8 cellular contexts compared by ENCODE assay signal in genomic region chrX:24024819-24025740, GRCh38. TPM values are rescaled to one million over a fixed set of nuclear protein-coding genes. Genes with fewer than 3 reads are reported as not detected.
DNase-seq lines count a peak whose midpoint lies in the region; ATAC-seq and TF ChIP-seq lines count a peak whose summit lies in the region.

No MANE protein-coding gene starts in this region.

- DNase-seq in AG04450 (ENCODE audit: low read depth, low spot score) (peak; percentile 84), NCI-H2171 treated with DMSO at 0.1 percent for 48 hours (lab: John Stamatoyannopoulos, UW) (peak; percentile 78), WERI-Rb-1 (peak; percentile 88), breast epithelium (ENCODE audit: low spot score in 2 of 2) (peak; percentile 74 to 81), inferior parietal cortex (ENCODE audit: extremely low spot score) (peak; percentile 81), smooth muscle cell of the brain vasculature (ENCODE audit: low read depth, low spot score) (peak; percentile 59)

- POLR2A ChIA-PET in AG04450 (lab: Yijun Ruan, JAX), result interaction anchor here (0.5 to 2.3 kb wide), 7 partner anchors 29 to 283 kb away, joined by 3 to 21 read pairs (median 4); partner anchors contain the start of gene EIF2S3

- TF ChIP-seq CTCF in AG04450 (IDR thresholded peaks at IDR 0.05; ENCODE audit: low read depth, low read length) (no peak), WERI-Rb-1 (IDR thresholded peaks at IDR 0.05; ENCODE audit: low read depth, low read length) (no peak), breast epithelium (IDR thresholded peaks at IDR 0.05) (no peak)

- intact Hi-C loops in breast epithelium (cut with DNase I; ENCODE audit: low total_unique reads), result loop anchor here (5.0 kb wide), 1 partner anchor 118 kb away; the partner anchor contains the start of genes APOO and CXorf58

- H3K27ac ChIP-seq in AG04450 (ENCODE audit: low read depth, low read length) (no peak overlapping the region), WERI-Rb-1 (peak overlapping the region; percentile 98), breast epithelium (peak overlapping the region; percentile 95 to 99)

- H3K9me3 ChIP-seq in AG04450 (ENCODE audit: control insufficient read depth, insufficient read depth, low read length) (no peaks in the 10 kb centered on the region), WERI-Rb-1 (ENCODE audit: severe bottlenecking) (peaks cover 4% of the 10 kb centered on the region), breast epithelium (no peaks in the 10 kb centered on the region)

- TF ChIP-seq POLR2A in breast epithelium (IDR thresholded peaks at IDR 0.05), result peak; percentile 29

- H3K4me3 ChIP-seq in AG04450 (ENCODE audit: low read depth, low read length) (peak overlapping the region; percentile 75), WERI-Rb-1 (ENCODE audit: low read depth, low read length) (peak overlapping the region; percentile 78), breast epithelium (peak overlapping the region; percentile 72 to 74 (median 74))

- CTCF ChIA-PET in AG04450 (lab: Charles Lee), result interaction anchor here (0.5 to 3.2 kb wide), 6 partner anchors 12 to 231 kb away, joined by 3 to 25 read pairs (median 4); partner anchors contain the start of gene EIF2S3

- H3K36me3 ChIP-seq in WERI-Rb-1 (peaks cover 6% of the 10 kb centered on the region), breast epithelium (no peaks in the 10 kb centered on the region)

- H3K27me3 ChIP-seq in AG04450 (ENCODE audit: control insufficient read depth, insufficient read depth, low read length) (no peaks in the 10 kb centered on the region), WERI-Rb-1 (ENCODE audit: insufficient read depth, low read depth, severe bottlenecking) (peaks cover 12% of the 10 kb centered on the region), breast epithelium (peaks cover 0 to 34% of the 10 kb centered on the region in 2 donors)

- H3K4me1 ChIP-seq in breast epithelium, result no peaks in the 10 kb centered on the region

- ATAC-seq in GM18868 (IDR thresholded peaks at IDR 0.05; ENCODE audit: unreplicated experiment), result peak; percentile 89
- peak; percentile 82 for ATAC-seq in HG03097 (IDR thresholded peaks at IDR 0.05; ENCODE audit: low FRiP score, unreplicated experiment)

RNA-seq across cellular contexts. Expression of gene KLHL15, which starts 1.9 kb away (rescaled TPM):
- 4.0 and 6.2 TPM in 2 replicates for polyA plus RNA-seq in AG04450 (2011; rRNA removed)
- 5.8 and 10.1 TPM in 2 replicates for polyA minus RNA-seq in AG04450 (2011; rRNA and poly(A)+ RNA removed)
- 10 to 100 TPM in 2 of 3 donors, 1 to 10 TPM in 1; 6.9 to 16.5 (median 10.4) TPM for total RNA-seq in breast epithelium

RNA-seq across cellular contexts. Expression of gene EIF2S3, which starts 29.7 kb away (rescaled TPM):
- 117 and 139 TPM in 2 replicates for polyA plus RNA-seq in AG04450 (2011; rRNA removed)
- polyA minus RNA-seq in AG04450 (2011; rRNA and poly(A)+ RNA removed), result 291 and 332 TPM in 2 replicates
- total RNA-seq in breast epithelium, result 100 to 1,000 TPM in 2 of 3 donors, 10 to 100 TPM in 1; 95.5 to 150 (median 129) TPM
